Comparison of ENCODE assay signal across 8 cellular contexts in the genomic region with DNA sequence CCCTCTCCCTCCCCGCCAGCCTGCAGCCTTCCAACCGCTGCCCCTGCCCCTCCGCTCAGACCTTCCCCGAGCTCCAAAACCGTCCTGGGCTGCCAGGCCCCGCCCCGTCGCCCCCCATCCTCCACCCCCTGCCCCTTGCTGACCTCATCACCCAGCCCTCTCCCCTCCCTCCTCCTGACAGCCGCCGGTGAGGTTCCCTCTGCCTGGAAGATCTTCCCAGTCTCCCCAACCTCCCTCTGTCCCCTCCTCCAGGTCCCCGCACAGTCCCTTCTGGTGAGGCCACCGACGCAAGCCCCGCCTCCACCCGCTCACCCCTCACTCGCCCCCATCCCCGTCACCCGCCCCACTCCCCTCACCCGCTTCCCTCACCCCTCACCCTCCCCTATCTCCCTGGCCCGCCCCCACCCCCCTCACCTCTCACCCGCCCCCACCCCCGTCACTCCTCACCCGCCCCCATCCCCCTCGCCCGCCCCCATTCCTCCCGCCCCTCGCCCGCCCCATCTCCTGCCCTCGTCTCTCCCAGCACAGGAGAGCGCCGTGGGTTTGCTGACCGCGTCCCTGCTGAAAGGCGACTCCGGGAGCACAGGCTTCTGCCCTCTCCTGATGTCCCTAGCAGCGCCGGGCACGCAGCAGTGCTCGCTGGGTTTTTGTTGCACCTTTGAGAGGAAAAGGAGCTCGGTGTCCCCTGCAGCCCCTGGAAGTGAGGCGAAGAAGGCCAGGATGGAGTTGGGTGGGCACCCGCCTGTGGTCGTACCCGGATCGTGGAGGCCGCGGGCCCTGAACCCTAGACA.
A peak's percentile ranks its signal among the peaks of the same experiment; 100 is the strongest.
DNase-seq lines count a peak whose midpoint lies in the region; ATAC-seq and TF ChIP-seq lines count a peak whose summit lies in the region.

No MANE protein-coding gene starts in this region.

- peak; percentile 33 for ATAC-seq in stimulated activated effector memory CD8-positive, alpha-beta T cell treated with anti-CD3 and anti-CD28 coated beads, Interleukin-12 subunit alpha, Interleukin-12 subunit beta, amount 100 ng/mL, for 72 hours
- ATAC-seq in HG03175 (IDR thresholded peaks at IDR 0.05; ENCODE audit: unreplicated experiment) = no peak

- H3K4me3 ChIP-seq in NB4 (ENCODE audit: low read depth, low read length) (peak overlapping the region; percentile 45), iPS-15b (ENCODE audit: low read depth, low read length) (peak overlapping the region; percentile 88)

- peak overlapping the region; percentile 60 for H3K9ac ChIP-seq in iPS-15b (ENCODE audit: low read depth, low read length)

- no peak overlapping the region for H3K27ac Mint-ChIP-seq in activated naive CD8-positive, alpha-beta T cell
- H3K27ac Mint-ChIP-seq in stimulated activated effector memory CD8-positive, alpha-beta T cell treated with anti-CD3 and anti-CD28 coated beads, Interleukin-12 subunit alpha, Interleukin-12 subunit beta, amount 100 ng/mL, for 72 hours = peak overlapping the region; percentile 90

- H3K4me3 Mint-ChIP-seq in activated naive CD8-positive, alpha-beta T cell = peak overlapping the region; percentile 79
- peak overlapping the region; percentile 72 for H3K4me3 Mint-ChIP-seq in stimulated activated effector memory CD8-positive, alpha-beta T cell treated with anti-CD3 and anti-CD28 coated beads, Interleukin-12 subunit alpha, Interleukin-12 subunit beta, amount 100 ng/mL, for 72 hours

- H3K4me1 Mint-ChIP-seq in activated naive CD8-positive, alpha-beta T cell (ENCODE audit: low read depth) = peaks cover 14% of the 10 kb centered on the region
- peaks cover 19% of the 10 kb centered on the region for H3K4me1 Mint-ChIP-seq in stimulated activated effector memory CD8-positive, alpha-beta T cell treated with anti-CD3 and anti-CD28 coated beads, Interleukin-12 subunit alpha, Interleukin-12 subunit beta, amount 100 ng/mL, for 72 hours

- no peaks in the 10 kb centered on the region for H3K36me3 ChIP-seq in iPS-15b (ENCODE audit: control insufficient read depth, insufficient read depth, low read length)

- no peaks in the 10 kb centered on the region for H3K27me3 Mint-ChIP-seq in activated naive CD8-positive, alpha-beta T cell

- TF ChIP-seq CTCF in NB4 (IDR thresholded peaks at IDR 0.05; ENCODE audit: low read depth, low read length) = no peak

- peaks cover 6% of the 10 kb centered on the region for H3K4me1 ChIP-seq in iPS-15b (ENCODE audit: control insufficient read depth, insufficient read depth, low read length)

- DNase-seq in NCI-H2196 (lab: John Stamatoyannopoulos, UW; ENCODE audit: unreplicated experiment) (peak; percentile 41), NCI-H2196 treated with DMSO at 0.1 percent for 48 hours (lab: John Stamatoyannopoulos, UW; ENCODE audit: unreplicated experiment) (no peak), NB4 (ENCODE audit: low read depth) (peak; percentile 34)
- DNase-seq in stimulated activated effector memory CD8-positive, alpha-beta T cell treated with anti-CD3 and anti-CD28 coated beads, Interleukin-12 subunit alpha, Interleukin-12 subunit beta, amount 100 ng/mL, for 72 hours (ENCODE audit: low spot score in 2 of 2) = no peak
- no peak for DNase-seq in effector CD4-positive, alpha-beta T cell

- H3K27me3 ChIP-seq in iPS-15b (ENCODE audit: control insufficient read depth, insufficient read depth, low read length) = peaks cover 17% of the 10 kb centered on the region

- no peaks in the 10 kb centered on the region for H3K36me3 Mint-ChIP-seq in activated naive CD8-positive, alpha-beta T cell
- peaks cover 21% of the 10 kb centered on the region for H3K36me3 Mint-ChIP-seq in stimulated activated effector memory CD8-positive, alpha-beta T cell treated with anti-CD3 and anti-CD28 coated beads, Interleukin-12 subunit alpha, Interleukin-12 subunit beta, amount 100 ng/mL, for 72 hours

- no peaks in the 10 kb centered on the region for H3K9me3 Mint-ChIP-seq in activated naive CD8-positive, alpha-beta T cell (ENCODE audit: low read depth)
- H3K9me3 Mint-ChIP-seq in stimulated activated effector memory CD8-positive, alpha-beta T cell treated with anti-CD3 and anti-CD28 coated beads, Interleukin-12 subunit alpha, Interleukin-12 subunit beta, amount 100 ng/mL, for 72 hours = no peaks in the 10 kb centered on the region

- TF ChIP-seq POLR2A in NB4 (IDR thresholded peaks at IDR 0.05; ENCODE audit: extremely low read depth, insufficient read length) = no peak

- no peaks in the 10 kb centered on the region for H3K9me3 ChIP-seq in iPS-15b (ENCODE audit: control insufficient read depth, insufficient read depth, low read length)

Comparison
In these comparisons a context has a peak if more than half of its experiments do, and no peak if none do; other contexts are left out.
1. DNase-seq: peak in NCI-H2196 (single experiment) and NB4 (single experiment); none in NCI-H2196 treated with DMSO at 0.1 percent for 48 hours (single experiment), stimulated activated effector memory CD8-positive, alpha-beta T cell treated with anti-CD3 and anti-CD28 coated beads, Interleukin-12 subunit alpha, Interleukin-12 subunit beta, amount 100 ng/mL, for 72 hours (0 of 2) and effector CD4-positive, alpha-beta T cell (single experiment).